ENCODE assay signal across 9 cellular contexts in genomic region chr3:56787784-56788256, GRCh38. TPM values are rescaled to one million over a fixed set of nuclear protein-coding genes. Genes with fewer than 3 reads are reported as not detected.
DNase-seq lines count a peak whose midpoint lies in the region; ATAC-seq lines count a peak whose summit lies in the region.
"Had no signal": no experiment of that assay in that cellular context is flagged by ENCODE, and none has a peak within 500 bp of the region (broad histone marks: within the 10 kb centered on the region; RNA-seq: fewer than 3 reads in every experiment).

No MANE protein-coding gene starts in this region.

- ATAC-seq in left ventricle myocardium superior = peak; percentile 19
- peak; percentile 49 for ATAC-seq in stimulated activated naive CD8-positive, alpha-beta T cell treated with anti-CD3 and anti-CD28 coated beads, Interleukin-15, Interleukin-2, amounts not matched to agents 100 U/mL and 50 U/mL, for 24 hours
- no peak for ATAC-seq in GM19397 (IDR thresholded peaks at IDR 0.05; ENCODE audit: unreplicated experiment)
- ATAC-seq in HG03139 (IDR thresholded peaks at IDR 0.05; ENCODE audit: unreplicated experiment) = no peak

- intact Hi-C loops in left ventricle myocardium superior (cut with micrococcal nuclease) = no loop called here

- DNase-seq in activated CD4-positive, alpha-beta T cell treated with anti-CD3 and anti-CD28 coated beads for 4 hours = peak; percentile 38 to 45
- no peak for DNase-seq in activated CD4-positive, alpha-beta T cell treated with anti-CD3 and anti-CD28 coated beads, Interleukin-2, amount 50 U/mL, for 48 hours
- peak; percentile 18 to 31 for DNase-seq in activated CD4-positive, alpha-beta T cell treated with anti-CD3 and anti-CD28 coated beads, Interleukin-2, amount 50 U/mL, for 4 hours
- DNase-seq in left ventricle myocardium superior = no peak
- peak; percentile 34 for DNase-seq in stimulated activated naive CD8-positive, alpha-beta T cell treated with anti-CD3 and anti-CD28 coated beads, Interleukin-15, Interleukin-2, amounts not matched to agents 100 U/mL and 50 U/mL, for 24 hours
- no peak for DNase-seq in hepatic stellate cell (ENCODE audit: low spot score)
- DNase-seq: ACHN had no signal

RNA-seq across cellular contexts. Expression of gene ARHGEF3, which starts 13.9 kb away (rescaled TPM):
- 17.6 TPM for total RNA-seq in left ventricle myocardium superior

Comparison
In these comparisons a context has a peak if more than half of its experiments do, and no peak if none do; other contexts are left out.
1. DNase-seq: peak in activated CD4-positive, alpha-beta T cell treated with anti-CD3 and anti-CD28 coated beads for 4 hours (2 of 2), activated CD4-positive, alpha-beta T cell treated with anti-CD3 and anti-CD28 coated beads, Interleukin-2, amount 50 U/mL, for 4 hours (2 of 2) and stimulated activated naive CD8-positive, alpha-beta T cell treated with anti-CD3 and anti-CD28 coated beads, Interleukin-15, Interleukin-2, amounts not matched to agents 100 U/mL and 50 U/mL, for 24 hours (single experiment); none in activated CD4-positive, alpha-beta T cell treated with anti-CD3 and anti-CD28 coated beads, Interleukin-2, amount 50 U/mL, for 48 hours (0 of 2), left ventricle myocardium superior (single experiment) and hepatic stellate cell (single experiment).
2. ATAC-seq: peak in left ventricle myocardium superior (single experiment) and stimulated activated naive CD8-positive, alpha-beta T cell treated with anti-CD3 and anti-CD28 coated beads, Interleukin-15, Interleukin-2, amounts not matched to agents 100 U/mL and 50 U/mL, for 24 hours (single experiment); none in GM19397 (single experiment) and HG03139 (single experiment).